Comparison of ENCODE assay signal across 8 cellular contexts in genomic region chr4:6885953-6886557, GRCh38. TPM values are rescaled to one million over a fixed set of nuclear protein-coding genes. Genes with fewer than 3 reads are reported as not detected.
DNase-seq lines count a peak whose midpoint lies in the region; ATAC-seq and TF ChIP-seq lines count a peak whose summit lies in the region.

No MANE protein-coding gene starts in this region.

- peak; percentile 79 for DNase-seq in AG20443 (ENCODE audit: low spot score)
- peak; percentile 26 for DNase-seq in NCI-H226
- peak; percentile 44 for DNase-seq in kidney epithelial cell (ENCODE audit: low read depth)
- no peak for DNase-seq in stimulated activated naive CD8-positive, alpha-beta T cell treated with anti-CD3 and anti-CD28 coated beads, Interleukin-15, Interleukin-2, amounts not matched to agents 100 U/mL and 50 U/mL, for 24 hours
- DNase-seq in MG63, result no peak

- ATAC-seq in GM18873 (IDR thresholded peaks at IDR 0.05; ENCODE audit: low FRiP score, unreplicated experiment) (peak; percentile 58), HG03521 (IDR thresholded peaks at IDR 0.05; ENCODE audit: unreplicated experiment) (no peak)
- ATAC-seq in stimulated activated naive CD8-positive, alpha-beta T cell treated with anti-CD3 and anti-CD28 coated beads, Interleukin-15, Interleukin-2, amounts not matched to agents 100 U/mL and 50 U/mL, for 24 hours, result peak; percentile 49

- peak overlapping the region in 4 of 5 experiments; percentile 68 to 97 (median 95) for H3K27ac Mint-ChIP-seq in brain

- H3K4me3 ChIP-seq in kidney epithelial cell (ENCODE audit: low read depth, low read length), result no peak overlapping the region
- no peak overlapping the region for H3K4me3 ChIP-seq in MG63

- peaks cover 0 to 10% (median 2%) of the 10 kb centered on the region in 5 experiments for H3K9me3 Mint-ChIP-seq in brain

- no peaks in the 10 kb centered on the region for H3K27me3 Mint-ChIP-seq in brain

- peaks cover 23% of the 10 kb centered on the region for H3K4me1 Mint-ChIP-seq in brain

- no peak for TF ChIP-seq CTCF in brain (conservative IDR thresholded peaks at IDR 0.05)
- peak; percentile 44 for TF ChIP-seq CTCF in kidney epithelial cell (IDR thresholded peaks at IDR 0.05; ENCODE audit: insufficient read depth, low read length, poor library complexity, severe bottlenecking)

- H3K27me3 ChIP-seq in kidney epithelial cell (ENCODE audit: control insufficient read depth, insufficient read depth, low read length) (no peaks in the 10 kb centered on the region), MG63 (no peaks in the 10 kb centered on the region)

- H3K36me3 Mint-ChIP-seq in brain, result peaks cover 32% of the 10 kb centered on the region

- H3K36me3 ChIP-seq in kidney epithelial cell (ENCODE audit: control insufficient read depth, insufficient read depth, low read length), result peaks cover 2% of the 10 kb centered on the region
- peaks cover 3% of the 10 kb centered on the region; the same call in 1 of the 2 replicates for H3K36me3 ChIP-seq in MG63

- peak overlapping the region in 1 of 5 experiments; percentile 64 for H3K4me3 Mint-ChIP-seq in brain

- H3K9me3 ChIP-seq in MG63, result no peaks in the 10 kb centered on the region

RNA-seq across cellular contexts. Expression of gene TBC1D14, which starts 23.6 kb away (rescaled TPM):
- 56.0 TPM for polyA plus RNA-seq in brain (ENCODE audit: insufficient read depth, low read depth, low replicate concordance)
- total RNA-seq in kidney epithelial cell, result 52.8 and 53.3 TPM in 2 replicates
- total RNA-seq in MG63 (2014; rRNA removed; shearing (Covaris generic); ENCODE audit: low replicate concordance), result 15.3 and 16.3 TPM in 2 replicates

Comparison
In these comparisons a context has a peak if more than half of its experiments do, and no peak if none do; other contexts are left out.
1. DNase-seq: peak in AG20443 (single experiment), NCI-H226 (single experiment) and kidney epithelial cell (single experiment); none in stimulated activated naive CD8-positive, alpha-beta T cell treated with anti-CD3 and anti-CD28 coated beads, Interleukin-15, Interleukin-2, amounts not matched to agents 100 U/mL and 50 U/mL, for 24 hours (single experiment) and MG63 (single experiment).